Comparison of ENCODE assay signal across 8 cellular contexts in the genomic region with DNA sequence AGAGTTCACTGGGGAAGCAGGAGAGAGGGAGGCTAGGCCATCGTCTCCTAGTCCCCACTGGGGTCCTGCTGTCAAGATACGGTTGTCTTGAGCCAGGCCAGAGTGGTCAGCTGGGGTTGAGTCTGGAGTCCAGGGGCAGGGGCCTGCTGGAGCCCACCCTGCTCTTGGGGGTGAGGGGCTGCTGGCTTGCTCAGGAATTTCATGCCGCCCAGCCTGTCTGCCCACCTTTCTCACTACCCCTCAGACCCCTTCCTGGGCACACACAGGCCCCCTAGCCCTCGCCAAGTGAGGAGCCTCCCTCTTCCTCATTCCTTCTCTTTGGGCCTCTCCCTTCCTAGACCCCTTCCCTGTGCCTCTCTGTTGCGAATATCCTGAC. TPM values are rescaled to one million over a fixed set of nuclear protein-coding genes. Genes with fewer than 3 reads are reported as not detected.
DNase-seq lines count a peak whose midpoint lies in the region; ATAC-seq and TF ChIP-seq lines count a peak whose summit lies in the region.

No MANE protein-coding gene starts in this region.

- H3K36me3 ChIP-seq in BE2C, result peaks cover 33% of the 10 kb centered on the region
- H3K36me3 ChIP-seq in KOPT-K1 (ENCODE audit: insufficient read depth, low read length), result peaks cover 38% of the 10 kb centered on the region

- peaks cover 18% of the 10 kb centered on the region for H3K4me1 ChIP-seq in BE2C

- H3K4me1 Mint-ChIP-seq in natural killer cell, result peaks cover 30 to 58% of the 10 kb centered on the region in 2 donors

- H3K4me3 Mint-ChIP-seq in natural killer cell, result peak overlapping the region; percentile 97

- peak overlapping the region; percentile 67 for H3K27ac ChIP-seq in KOPT-K1 (ENCODE audit: low read depth, low read length, poor library complexity, severe bottlenecking)
- H3K27ac ChIP-seq in caudate nucleus (ENCODE audit: low read depth, low read length), result peak overlapping the region; percentile 73

- no peaks in the 10 kb centered on the region for H3K36me3 Mint-ChIP-seq in natural killer cell

- H3K4me3 ChIP-seq in BE2C (ENCODE audit: low read depth, low read length), result peak overlapping the region; percentile 96

- H3K9me3 ChIP-seq in BE2C (no peaks in the 10 kb centered on the region), KOPT-K1 (ENCODE audit: insufficient read depth, low read length, poor library complexity, severe bottlenecking) (no peaks in the 10 kb centered on the region)

- no peaks in the 10 kb centered on the region for H3K27me3 ChIP-seq in BE2C

- no peaks in the 10 kb centered on the region for H3K27me3 Mint-ChIP-seq in natural killer cell (ENCODE audit: low read depth in 2 of 2)

- DNase-seq in BE2C (no peak), caudate nucleus (lab: John Stamatoyannopoulos, UW) (no peak), natural killer cell (no peak), hypothalamus (lab: John Stamatoyannopoulos, UW) (no peak), COLO668 (lab: John Stamatoyannopoulos, UW; ENCODE audit: unreplicated experiment) (no peak), NCI-H1694 treated with DMSO at 0.1 percent for 48 hours (lab: John Stamatoyannopoulos, UW) (no peak), NCI-H524 (lab: John Stamatoyannopoulos, UW) (no peak)

- TF ChIP-seq CTCF in BE2C (IDR thresholded peaks at IDR 0.05; ENCODE audit: low read depth, low read length) (no peak), natural killer cell (IDR thresholded peaks at IDR 0.05) (no peak)

- ATAC-seq in natural killer cell, result no peak

- no peaks in the 10 kb centered on the region for H3K9me3 Mint-ChIP-seq in natural killer cell

- intact Hi-C loops in natural killer cell (cut with micrococcal nuclease), result loop anchor here (10.0 kb wide), 1 partner anchor 58 kb away; the partner anchor contains the start of genes BRICD5 and PGP

- H3K27ac Mint-ChIP-seq in natural killer cell, result peak overlapping the region; percentile 87

RNA-seq across cellular contexts. Expression of gene TRAF7, which starts 1.3 kb away (rescaled TPM):
- polyA plus RNA-seq in BE2C (2012; ENCODE audit: insufficient read depth, insufficient read length, low read depth), result 126 TPM
- 10 to 100 TPM; 29.3 to 39.1 (median 37.3) TPM for total RNA-seq in natural killer cell

RNA-seq across cellular contexts. Expression of gene RAB26, which starts 8.4 kb away (rescaled TPM):
- 9.1 TPM for polyA plus RNA-seq in BE2C (2012; ENCODE audit: insufficient read depth, insufficient read length, low read depth)
- total RNA-seq in natural killer cell, result under 1 TPM in 2 of 3 donors, not detected in 1; 0.27 to 0.28 TPM

RNA-seq across cellular contexts. Expression of gene PKD1, which starts 21.1 kb away (rescaled TPM):
- 375 TPM for polyA plus RNA-seq in BE2C (2012; ENCODE audit: insufficient read depth, insufficient read length, low read depth)
- total RNA-seq in natural killer cell, result 100 to 1,000 TPM in 1 of 3 donors, 10 to 100 TPM in 2; 87.0 to 105 (median 99.1) TPM

RNA-seq across cellular contexts. Expression of gene CASKIN1, which starts 39.6 kb away (rescaled TPM):
- polyA plus RNA-seq in BE2C (2012; ENCODE audit: insufficient read depth, insufficient read length, low read depth), result 8.6 TPM
- total RNA-seq in natural killer cell, result not detected

RNA-seq across cellular contexts. Expression of gene MLST8, which starts 48.4 kb away (rescaled TPM):
- 254 TPM for polyA plus RNA-seq in BE2C (2012; ENCODE audit: insufficient read depth, insufficient read length, low read depth)
- 10 to 100 TPM; 19.7 to 30.2 (median 27.8) TPM for total RNA-seq in natural killer cell
